ENCODE assay signal across 8 cellular contexts in genomic region chr11:22539851-22540376, GRCh38.
DNase-seq lines count a peak whose midpoint lies in the region; ATAC-seq lines count a peak whose summit lies in the region.

No MANE protein-coding gene starts in this region.

- no peak overlapping the region for H3K4me3 Mint-ChIP-seq in T-helper 17 cell

- no peak overlapping the region for H3K27ac Mint-ChIP-seq in T-helper 17 cell

- H3K36me3 Mint-ChIP-seq in T-helper 17 cell (ENCODE audit: low read depth): no peaks in the 10 kb centered on the region

- DNase-seq in SIG-M5 treated with dmso at 0.1 percent for 504 hours (lab: John Stamatoyannopoulos, UW; ENCODE audit: unreplicated experiment) (peak; percentile 16), SIG-M5 (lab: John Stamatoyannopoulos, UW) (no peak), NCI-H446 (lab: John Stamatoyannopoulos, UW) (peak; percentile 92 to 97), fibroblast of gingiva (ENCODE audit: low read depth) (peak; percentile 7), superior temporal gyrus (ENCODE audit: extremely low spot score) (peak; percentile 58), T-helper 17 cell (no peak), T-helper 2 cell (no peak)
- DNase-seq in activated naive CD4-positive, alpha-beta T cell treated with Interleukin-2 at 50 U/mL for 16 hours: no peak

- peaks cover 17% of the 10 kb centered on the region for H3K27me3 Mint-ChIP-seq in T-helper 17 cell

- no peaks in the 10 kb centered on the region for H3K4me1 Mint-ChIP-seq in T-helper 17 cell

- ATAC-seq in T-helper 17 cell: no peak

- H3K9me3 ChIP-seq in T-helper 17 cell (ENCODE audit: control insufficient read depth, low read length, poor library complexity, severe bottlenecking): no peaks in the 10 kb centered on the region

Comparison
In these comparisons a context has a peak if more than half of its experiments do, and no peak if none do; other contexts are left out.
1. DNase-seq: peak in SIG-M5 treated with dmso at 0.1 percent for 504 hours (single experiment), NCI-H446 (2 of 2), fibroblast of gingiva (single experiment) and superior temporal gyrus (single experiment); none in SIG-M5 (single experiment), T-helper 17 cell (0 of 3), activated naive CD4-positive, alpha-beta T cell treated with Interleukin-2 at 50 U/mL for 16 hours (single experiment) and T-helper 2 cell (0 of 5).